ENCODE assay signal across 8 cellular contexts in the genomic region with DNA sequence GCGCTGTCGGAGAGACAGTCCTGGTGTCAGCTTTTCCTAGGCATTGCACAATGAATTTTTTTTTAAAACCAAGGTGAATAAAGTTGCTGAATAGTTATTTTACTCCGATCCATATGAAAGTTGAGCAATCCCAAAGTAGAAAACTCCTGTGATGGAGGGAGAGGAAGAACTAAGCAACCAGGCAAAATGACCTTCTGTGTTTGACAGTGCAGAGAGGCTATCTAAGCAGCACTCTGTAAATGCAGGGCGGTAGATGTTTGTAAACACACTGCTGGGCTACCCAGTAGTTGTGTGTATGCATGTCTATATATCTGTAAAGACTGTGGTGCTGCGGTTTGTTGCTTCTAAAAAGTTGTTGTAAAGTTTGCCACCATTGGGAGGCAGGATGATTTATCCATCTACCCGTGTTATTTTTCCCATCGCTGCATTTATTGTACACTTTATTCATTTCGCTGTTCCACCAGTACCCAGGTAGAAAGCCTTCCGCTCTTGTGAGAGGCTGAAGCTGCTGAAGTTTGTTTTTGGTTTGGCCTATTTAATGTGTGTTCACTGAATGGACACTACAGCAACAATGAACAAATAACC. TPM values are rescaled to one million over a fixed set of nuclear protein-coding genes. Genes with fewer than 3 reads are reported as not detected.
DNase-seq lines count a peak whose midpoint lies in the region; ATAC-seq and TF ChIP-seq lines count a peak whose summit lies in the region.

No MANE protein-coding gene starts in this region.

- peak overlapping the region; percentile 93 to 95 for H3K27ac ChIP-seq in right atrium auricular region
- H3K27ac ChIP-seq in rectal smooth muscle tissue (ENCODE audit: low read depth, low read length) = peak overlapping the region; percentile 95

- H3K9me3 ChIP-seq in right atrium auricular region = no peaks in the 10 kb centered on the region

- H3K4me3 Mint-ChIP-seq in activated naive CD8-positive, alpha-beta T cell = peak overlapping the region; percentile 94

- peak in 1 of 2 donors; percentile 45 for TF ChIP-seq CTCF in right atrium auricular region (IDR thresholded peaks at IDR 0.05)

- H3K4me3 ChIP-seq in right atrium auricular region (peak overlapping the region; percentile 72 to 80), rectal smooth muscle tissue (ENCODE audit: low read length) (peak overlapping the region; percentile 84)

- H3K4me1 Mint-ChIP-seq in activated naive CD8-positive, alpha-beta T cell (ENCODE audit: low read depth) = peaks cover 52% of the 10 kb centered on the region

- ATAC-seq in GM21526 (IDR thresholded peaks at IDR 0.05; ENCODE audit: low FRiP score, unreplicated experiment) = no peak

- peak; percentile 26 for DNase-seq in NCI-H2196 treated with DMSO at 0.1 percent for 48 hours (lab: John Stamatoyannopoulos, UW; ENCODE audit: unreplicated experiment)
- DNase-seq in NCI-H2196 (lab: John Stamatoyannopoulos, UW; ENCODE audit: unreplicated experiment) = no peak
- DNase-seq in NCI-H2029 treated with DMSO at 0.1 percent for 48 hours (lab: John Stamatoyannopoulos, UW) = peak; percentile 77
- no peak for DNase-seq in right atrium auricular region (ENCODE audit: low spot score)
- DNase-seq in cerebellum (ENCODE audit: low spot score) = no peak

- H3K27me3 Mint-ChIP-seq in activated naive CD8-positive, alpha-beta T cell = no peaks in the 10 kb centered on the region

- peaks cover 0 to 35% of the 10 kb centered on the region in 2 donors for H3K4me1 ChIP-seq in right atrium auricular region
- peaks cover 10% of the 10 kb centered on the region for H3K4me1 ChIP-seq in rectal smooth muscle tissue (ENCODE audit: control insufficient read depth, insufficient read depth, low read length)

- peaks cover under 1% of the 10 kb centered on the region for H3K36me3 Mint-ChIP-seq in activated naive CD8-positive, alpha-beta T cell

- H3K27me3 ChIP-seq in right atrium auricular region (no peaks in the 10 kb centered on the region), rectal smooth muscle tissue (ENCODE audit: control insufficient read depth, insufficient read depth, low read length) (no peaks in the 10 kb centered on the region)

- H3K27ac Mint-ChIP-seq in activated naive CD8-positive, alpha-beta T cell = peak overlapping the region; percentile 99

- H3K9me3 Mint-ChIP-seq in activated naive CD8-positive, alpha-beta T cell (ENCODE audit: low read depth) = no peaks in the 10 kb centered on the region

- H3K36me3 ChIP-seq in right atrium auricular region (no peaks in the 10 kb centered on the region), rectal smooth muscle tissue (ENCODE audit: control insufficient read depth, insufficient read depth, low read length) (no peaks in the 10 kb centered on the region)

- H3K9ac ChIP-seq in rectal smooth muscle tissue (ENCODE audit: low read length) = peak overlapping the region; percentile 28

RNA-seq across cellular contexts. Expression of gene ETV6, which starts 1.3 kb away (rescaled TPM):
- total RNA-seq in right atrium auricular region = 1 to 10 TPM; 6.7 TPM
- 4.8 TPM for total RNA-seq in cerebellum

Comparison
In these comparisons a context has a peak if more than half of its experiments do, and no peak if none do; other contexts are left out.
1. DNase-seq: peak in NCI-H2196 treated with DMSO at 0.1 percent for 48 hours (single experiment) and NCI-H2029 treated with DMSO at 0.1 percent for 48 hours (single experiment); none in NCI-H2196 (single experiment), right atrium auricular region (single experiment) and cerebellum (single experiment).